ENCODE assay signal across 8 cellular contexts in the genomic region with DNA sequence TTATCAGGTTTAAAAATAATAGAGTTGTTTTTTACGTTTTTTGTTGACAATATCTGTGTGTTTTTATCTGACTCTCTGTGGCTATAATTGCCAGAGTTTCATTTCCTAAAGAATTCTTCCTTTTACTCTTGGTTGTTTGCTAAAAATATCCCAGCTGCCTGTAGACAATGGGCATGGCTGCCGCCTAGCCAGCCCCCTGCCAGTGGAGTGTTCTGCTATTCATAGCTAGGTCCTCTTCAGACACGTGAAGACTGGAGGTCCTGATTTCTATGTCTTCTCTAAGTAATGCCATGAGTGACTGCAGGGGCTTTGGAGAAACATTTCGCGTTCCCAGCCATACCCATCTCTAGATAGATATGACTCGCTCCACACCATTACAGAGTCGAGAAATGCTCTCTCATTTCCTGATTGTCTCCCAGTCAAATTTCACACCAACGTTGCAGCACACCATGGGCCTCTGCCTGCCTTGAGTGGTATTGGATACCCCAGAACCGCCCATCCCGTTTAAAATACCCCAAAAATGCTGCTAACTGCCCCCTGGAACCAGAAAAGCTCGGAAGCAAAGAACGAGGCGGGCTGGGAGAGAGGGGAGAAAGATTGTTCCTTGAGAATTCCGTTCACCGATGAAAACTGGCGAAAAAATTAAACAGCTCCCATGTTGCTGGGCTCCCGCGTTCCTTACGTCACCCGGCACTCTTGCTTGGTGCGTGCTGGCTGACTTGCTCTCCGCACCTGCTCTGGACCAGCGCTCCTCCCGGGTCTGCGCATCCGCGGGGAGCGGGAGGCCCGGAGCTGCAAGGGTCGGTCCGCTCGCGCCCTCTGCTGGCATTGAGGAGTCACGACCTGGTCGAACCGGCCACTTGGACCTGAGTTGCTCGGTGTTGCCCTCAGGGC.
DNase-seq lines count a peak whose midpoint lies in the region; ATAC-seq and TF ChIP-seq lines count a peak whose summit lies in the region.

No MANE protein-coding gene starts in this region.

- H3K4me1 Mint-ChIP-seq in activated naive CD8-positive, alpha-beta T cell treated with anti-CD3 and anti-CD28 coated beads for 36 hours = peaks cover 9% of the 10 kb centered on the region
- H3K4me1 Mint-ChIP-seq in progenitor cell of endocrine pancreas (ENCODE audit: low read depth) = peaks cover 12% of the 10 kb centered on the region

- no peak overlapping the region for H3K27ac ChIP-seq in SK-N-MC
- H3K27ac ChIP-seq in heart right ventricle = no peak overlapping the region

- H3K9ac ChIP-seq in SK-N-MC (ENCODE audit: insufficient read length) = no peak overlapping the region

- no peak overlapping the region for H3K4me3 ChIP-seq in BE2C (ENCODE audit: low read depth, low read length)
- H3K4me3 ChIP-seq in SK-N-MC = peak overlapping the region; percentile 53
- H3K4me3 ChIP-seq in heart right ventricle = peak overlapping the region in 9 of 10 donors; percentile 14 to 48 (median 41)

- peak overlapping the region; percentile 27 for H3K4me3 Mint-ChIP-seq in activated naive CD8-positive, alpha-beta T cell treated with anti-CD3 and anti-CD28 coated beads for 36 hours
- peak overlapping the region; percentile 67 for H3K4me3 Mint-ChIP-seq in progenitor cell of endocrine pancreas (ENCODE audit: low read depth)

- no peaks in the 10 kb centered on the region for H3K9me3 Mint-ChIP-seq in activated naive CD8-positive, alpha-beta T cell treated with anti-CD3 and anti-CD28 coated beads for 36 hours
- no peaks in the 10 kb centered on the region for H3K9me3 Mint-ChIP-seq in progenitor cell of endocrine pancreas (ENCODE audit: low read depth)

- no peaks in the 10 kb centered on the region for H3K36me3 ChIP-seq in BE2C
- H3K36me3 ChIP-seq in SK-N-MC (ENCODE audit: insufficient read depth, low read length) = no peaks in the 10 kb centered on the region
- H3K36me3 ChIP-seq in heart right ventricle = no peaks in the 10 kb centered on the region

- DNase-seq in BE2C (peak; percentile 63), NCI-H1048 (lab: John Stamatoyannopoulos, UW) (peak; percentile 17), SK-N-MC (ENCODE audit: low read depth, low spot score) (no peak), heart right ventricle (peak; percentile 80 to 85), progenitor cell of endocrine pancreas (ENCODE audit: low spot score, unreplicated experiment) (peak; percentile 90), ureter (ENCODE audit: low spot score) (peak; percentile 74)
- peak; percentile 70 for DNase-seq in activated naive CD8-positive, alpha-beta T cell treated with anti-CD3 and anti-CD28 coated beads for 36 hours

- no peak overlapping the region for H3K27ac Mint-ChIP-seq in activated naive CD8-positive, alpha-beta T cell treated with anti-CD3 and anti-CD28 coated beads for 36 hours
- H3K27ac Mint-ChIP-seq in progenitor cell of endocrine pancreas = peak overlapping the region; percentile 61

- no peaks in the 10 kb centered on the region for H3K4me1 ChIP-seq in BE2C
- peaks cover 0 to 17% (median 8%) of the 10 kb centered on the region in 9 donors for H3K4me1 ChIP-seq in heart right ventricle

- H3K27me3 ChIP-seq in BE2C (no peaks in the 10 kb centered on the region), heart right ventricle (peaks cover 0 to 44% (median 14%) of the 10 kb centered on the region in 7 donors)

- WGBS in heart right ventricle, 2 donors = 4% methylated on average over 37 of the region's 37 CpGs

- intact Hi-C loops in heart right ventricle (cut with DNase I) = loop anchor here (2.0 to 10.0 kb wide), 6 partner anchors 224 to 926 kb away; a partner anchor contains a TSS

- no peaks in the 10 kb centered on the region for H3K36me3 Mint-ChIP-seq in activated naive CD8-positive, alpha-beta T cell treated with anti-CD3 and anti-CD28 coated beads for 36 hours
- H3K36me3 Mint-ChIP-seq in progenitor cell of endocrine pancreas (ENCODE audit: insufficient read depth) = no peaks in the 10 kb centered on the region

- TF ChIP-seq CTCF in BE2C (IDR thresholded peaks at IDR 0.05; ENCODE audit: low read depth, low read length) = peak; percentile 53
- TF ChIP-seq CTCF in heart right ventricle (IDR thresholded peaks at IDR 0.05) = peak; percentile 83 to 96 (median 90)
- peak; percentile 96 for TF ChIP-seq CTCF in progenitor cell of endocrine pancreas (IDR thresholded peaks at IDR 0.05; ENCODE audit: unreplicated experiment)

- ATAC-seq in GM19351 (IDR thresholded peaks at IDR 0.05; ENCODE audit: unreplicated experiment) (peak; percentile 76), heart right ventricle (peak; percentile 86 to 92 (median 89))

- H3K27me3 Mint-ChIP-seq in activated naive CD8-positive, alpha-beta T cell treated with anti-CD3 and anti-CD28 coated beads for 36 hours = peaks cover 45% of the 10 kb centered on the region
- H3K27me3 Mint-ChIP-seq in progenitor cell of endocrine pancreas = peaks cover 20% of the 10 kb centered on the region

- H3K9me3 ChIP-seq in BE2C (no peaks in the 10 kb centered on the region), SK-N-MC (ENCODE audit: low read depth, low read length) (no peaks in the 10 kb centered on the region), heart right ventricle (no peaks in the 10 kb centered on the region)
